In genomic region chr14:100340454-100340813, GRCh38 we compare ENCODE assay signal across 12 cellular contexts. TPM values are rescaled to one million over a fixed set of nuclear protein-coding genes. Genes with fewer than 3 reads are reported as not detected.
DNase-seq lines count a peak whose midpoint lies in the region; ATAC-seq and TF ChIP-seq lines count a peak whose summit lies in the region.
"Had no signal": no experiment of that assay in that cellular context is flagged by ENCODE, and none has a peak within 500 bp of the region (broad histone marks: within the 10 kb centered on the region; RNA-seq: fewer than 3 reads in every experiment).

No MANE protein-coding gene starts in this region.

- intact Hi-C loops in body of pancreas (cut with DNase I) = no loop called here

- H3K27me3 Mint-ChIP-seq in activated naive CD8-positive, alpha-beta T cell treated with anti-CD3 and anti-CD28 coated beads for 36 hours = no peaks in the 10 kb centered on the region
- H3K27me3 Mint-ChIP-seq in glutamatergic neuron (ENCODE audit: unreplicated experiment) (no peaks in the 10 kb centered on the region), T-cell (no peaks in the 10 kb centered on the region)

- H3K9me3 Mint-ChIP-seq in activated naive CD8-positive, alpha-beta T cell treated with anti-CD3 and anti-CD28 coated beads for 36 hours = no peaks in the 10 kb centered on the region
- H3K9me3 Mint-ChIP-seq in glutamatergic neuron (ENCODE audit: unreplicated experiment) (peaks cover 5% of the 10 kb centered on the region), T-cell (no peaks in the 10 kb centered on the region)

- no peaks in the 10 kb centered on the region for H3K27me3 ChIP-seq in stomach smooth muscle (ENCODE audit: control insufficient read depth in 1 of 2, insufficient read depth in 2 of 2, low read length in 2 of 2)
- H3K27me3 ChIP-seq in body of pancreas = no peaks in the 10 kb centered on the region
- H3K27me3 ChIP-seq: gastroesophageal sphincter had no signal

- H3K4me1 ChIP-seq in stomach smooth muscle (ENCODE audit: control insufficient read depth, insufficient read depth, low read length) (peaks cover 13% of the 10 kb centered on the region), body of pancreas (peaks cover 15% of the 10 kb centered on the region)

- CTCF ChIA-PET in T-cell (lab: Charles Lee) = no interaction called here

- WGBS in body of pancreas, 2 donors = 72 to 79% methylated on average over 5 to 6 of the region's 6 CpGs

- peaks cover 58% of the 10 kb centered on the region for H3K36me3 Mint-ChIP-seq in activated naive CD8-positive, alpha-beta T cell treated with anti-CD3 and anti-CD28 coated beads for 36 hours
- H3K36me3 Mint-ChIP-seq in glutamatergic neuron (ENCODE audit: unreplicated experiment) (no peaks in the 10 kb centered on the region), T-cell (peaks cover 46% of the 10 kb centered on the region)

- H3K27ac ChIP-seq in stomach smooth muscle (ENCODE audit: low read length) = peak overlapping the region; percentile 85
- H3K27ac ChIP-seq in body of pancreas = peak overlapping the region in 1 of 4 donors; percentile 83

- no peak for TF ChIP-seq POLR2A in body of pancreas (IDR thresholded peaks at IDR 0.05)

- no peak for TF ChIP-seq CTCF in glutamatergic neuron (IDR thresholded peaks at IDR 0.05; ENCODE audit: partially characterized antibody, unreplicated experiment)
- no peak for TF ChIP-seq CTCF in body of pancreas (IDR thresholded peaks at IDR 0.05)

- H3K4me1 Mint-ChIP-seq in activated naive CD8-positive, alpha-beta T cell treated with anti-CD3 and anti-CD28 coated beads for 36 hours = peaks cover 16% of the 10 kb centered on the region
- H3K4me1 Mint-ChIP-seq in glutamatergic neuron (ENCODE audit: low read depth, unreplicated experiment) = no peaks in the 10 kb centered on the region
- peaks cover 0 to 10% (median 0%) of the 10 kb centered on the region in 3 donors for H3K4me1 Mint-ChIP-seq in T-cell

- peak overlapping the region; percentile 69 for H3K27ac Mint-ChIP-seq in activated naive CD8-positive, alpha-beta T cell treated with anti-CD3 and anti-CD28 coated beads for 36 hours
- H3K27ac Mint-ChIP-seq in glutamatergic neuron (ENCODE audit: unreplicated experiment) (no peak overlapping the region), T-cell (peak overlapping the region in 1 of 2 donors; percentile 49)

- ATAC-seq in body of pancreas (no peak), T-cell (replicated peaks in 1 of 4) (no peak)

- H3K9ac ChIP-seq in stomach smooth muscle (ENCODE audit: low read length in 2 of 2) = no peak overlapping the region

- POLR2A ChIA-PET in T-cell (lab: Charles Lee) = no interaction called here

- H3K4me3 Mint-ChIP-seq in activated naive CD8-positive, alpha-beta T cell treated with anti-CD3 and anti-CD28 coated beads for 36 hours = no peak overlapping the region
- H3K4me3 Mint-ChIP-seq in glutamatergic neuron (ENCODE audit: unreplicated experiment) (no peak overlapping the region), T-cell (no peak overlapping the region)

- H3K9me3 ChIP-seq in stomach smooth muscle (ENCODE audit: control insufficient read depth in 2 of 2, low read length in 2 of 2) (no peaks in the 10 kb centered on the region), body of pancreas (no peaks in the 10 kb centered on the region)
- H3K9me3 ChIP-seq: gastroesophageal sphincter had no signal

- peak; percentile 0 for DNase-seq in activated CD4-positive, alpha-beta T cell treated with anti-CD3 and anti-CD28 coated beads for 48 hours
- no peak for DNase-seq in activated CD4-positive, alpha-beta T cell treated with anti-CD3 and anti-CD28 coated beads for 1 hour
- DNase-seq in activated naive CD8-positive, alpha-beta T cell treated with anti-CD3 and anti-CD28 coated beads for 36 hours = no peak
- DNase-seq in islet precursor cell (peak; percentile 12), glutamatergic neuron (no peak), body of pancreas (no peak), T-cell (no peak)
- DNase-seq: NCI-H187 treated with DMSO at 0.1 percent for 48 hours had no signal

- H3K4me3 ChIP-seq in stomach smooth muscle (ENCODE audit: low read length in 2 of 2) = no peak overlapping the region
- H3K4me3 ChIP-seq in body of pancreas = no peak overlapping the region
- H3K4me3 ChIP-seq: gastroesophageal sphincter had no signal

- H3K36me3 ChIP-seq in stomach smooth muscle (ENCODE audit: control insufficient read depth in 2 of 2, insufficient read depth in 2 of 2, low read length in 2 of 2) (peaks cover 5 to 20% of the 10 kb centered on the region in 2 donors), body of pancreas (replicated peaks in 1 of 2; ENCODE audit: insufficient read depth in 1 of 2, low read depth in 2 of 2) (peaks cover 0 to 6% of the 10 kb centered on the region in 2 donors)

RNA-seq across cellular contexts. Expression of gene SLC25A47, which starts 17.3 kb away (rescaled TPM):
- not detected for total RNA-seq in activated naive CD8-positive, alpha-beta T cell treated with anti-CD3 and anti-CD28 coated beads for 36 hours
- total RNA-seq in glutamatergic neuron (ENCODE audit: unreplicated experiment) = not detected
- not detected for total RNA-seq in body of pancreas
- total RNA-seq in T-cell = under 1 TPM in 1 of 5 donors, not detected in 4; 0.16 TPM
- total RNA-seq: A673, renal cortical epithelial cell had no signal

RNA-seq across cellular contexts. Expression of gene SLC25A29, which starts 34.2 kb away (rescaled TPM):
- 1 to 10 TPM; 5.5 to 6.5 TPM for total RNA-seq in activated naive CD8-positive, alpha-beta T cell treated with anti-CD3 and anti-CD28 coated beads for 36 hours
- 409 TPM for total RNA-seq in glutamatergic neuron (ENCODE audit: unreplicated experiment)
- 10 to 100 TPM; 25.2 to 63.9 TPM for total RNA-seq in body of pancreas
- total RNA-seq in T-cell = 10 to 100 TPM in 4 of 5 donors, 1 to 10 TPM in 1; 4.7 to 74.1 (median 33.4) TPM

RNA-seq across cellular contexts. Expression of gene WDR25, which starts 35.9 kb away (rescaled TPM):
- total RNA-seq in activated naive CD8-positive, alpha-beta T cell treated with anti-CD3 and anti-CD28 coated beads for 36 hours = 1 to 10 TPM; 7.9 to 9.0 TPM
- 9.7 TPM for total RNA-seq in glutamatergic neuron (ENCODE audit: unreplicated experiment)
- 1 to 10 TPM; 7.9 to 8.0 TPM for total RNA-seq in body of pancreas
- total RNA-seq in T-cell = 1 to 10 TPM; 5.7 to 9.7 (median 7.2) TPM

Comparison
In these comparisons a context has a peak if more than half of its experiments do, and no peak if none do; other contexts are left out.
1. DNase-seq: peak in activated CD4-positive, alpha-beta T cell treated with anti-CD3 and anti-CD28 coated beads for 48 hours (single experiment) and islet precursor cell (single experiment); none in activated CD4-positive, alpha-beta T cell treated with anti-CD3 and anti-CD28 coated beads for 1 hour (single experiment), activated naive CD8-positive, alpha-beta T cell treated with anti-CD3 and anti-CD28 coated beads for 36 hours (single experiment), glutamatergic neuron (single experiment), body of pancreas (0 of 4) and T-cell (0 of 34).